ENCODE assay signal across 11 cellular contexts in the genomic region with DNA sequence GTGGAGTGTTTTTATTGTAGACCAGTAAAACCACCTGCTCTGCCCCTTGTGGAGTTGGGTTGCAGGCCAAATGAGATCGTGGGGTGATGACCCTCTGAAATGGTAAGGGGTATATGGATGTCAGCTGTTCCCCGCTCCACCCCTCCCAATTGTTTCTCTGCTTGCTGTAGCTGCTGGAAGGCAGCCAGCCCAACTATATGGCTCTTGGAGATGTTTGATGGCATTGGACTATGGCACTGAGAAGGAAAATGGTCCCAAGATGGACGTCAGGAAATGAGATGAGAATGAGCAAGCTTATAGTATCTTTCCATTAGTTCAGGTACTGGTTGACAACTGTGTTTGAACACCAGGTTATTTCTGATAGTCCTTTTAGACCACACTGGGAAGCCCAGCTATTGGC.
"Had no signal": no experiment of that assay in that cellular context is flagged by ENCODE, and none has a peak within 500 bp of the region (broad histone marks: within the 10 kb centered on the region; RNA-seq: fewer than 3 reads in every experiment).

No MANE protein-coding gene starts in this region.

- H3K9ac ChIP-seq: parathyroid adenoma had no signal

- H3K27ac ChIP-seq: gastrocnemius medialis, heart left ventricle, lower lobe of right lung, parathyroid adenoma had no signal

- H3K9me3 ChIP-seq: gastrocnemius medialis, heart left ventricle, lower lobe of right lung had no signal

- H3K27ac Mint-ChIP-seq: activated CD8-positive, alpha-beta memory T cell treated with anti-CD3 and anti-CD28 coated beads, Interleukin-2, amount 10 ng/mL, durations not matched to agents 7 days and 5 days; stimulated activated memory B cell treated with anti-CD40 and anti-IgM and Interleukin-4, amounts not matched to agents 10 μg/mL and 1 μg/mL and 100 μg/mL, for 72 hours had no signal

- H3K4me1 ChIP-seq: gastrocnemius medialis, heart left ventricle, lower lobe of right lung, parathyroid adenoma had no signal

- H3K4me3 Mint-ChIP-seq: activated CD8-positive, alpha-beta memory T cell treated with anti-CD3 and anti-CD28 coated beads, Interleukin-2, amount 10 ng/mL, durations not matched to agents 7 days and 5 days; activated T-cell treated with anti-CD3 and anti-CD28 coated beads, Interleukin-2, amount 50 U/mL, for 4 hours; stimulated activated memory B cell treated with anti-CD40 and anti-IgM and Interleukin-4, amounts not matched to agents 10 μg/mL and 1 μg/mL and 100 μg/mL, for 72 hours had no signal

- H2AFZ ChIP-seq: parathyroid adenoma had no signal

- H3K9me3 Mint-ChIP-seq: activated T-cell treated with anti-CD3 and anti-CD28 coated beads, Interleukin-2, amount 50 U/mL, for 4 hours; stimulated activated memory B cell treated with anti-CD40 and anti-IgM and Interleukin-4, amounts not matched to agents 10 μg/mL and 1 μg/mL and 100 μg/mL, for 72 hours had no signal

- H3K27me3 Mint-ChIP-seq: activated CD8-positive, alpha-beta memory T cell treated with anti-CD3 and anti-CD28 coated beads, Interleukin-2, amount 10 ng/mL, durations not matched to agents 7 days and 5 days had no signal

- H3K27me3 ChIP-seq: gastrocnemius medialis, heart left ventricle had no signal

- H3K4me3 ChIP-seq: gastrocnemius medialis, heart left ventricle, lower lobe of right lung had no signal

- H3K36me3 ChIP-seq: gastrocnemius medialis had no signal

- ATAC-seq: activated CD8-positive, alpha-beta memory T cell treated with anti-CD3 and anti-CD28 coated beads, Interleukin-2, amount 10 ng/mL, durations not matched to agents 7 days and 5 days; activated T-cell treated with anti-CD3 and anti-CD28 coated beads, Interleukin-2, amount 50 U/mL, for 4 hours; gastrocnemius medialis; heart left ventricle; lower lobe of right lung; stimulated activated memory B cell treated with anti-CD40 and anti-IgM and Interleukin-4, amounts not matched to agents 10 μg/mL and 1 μg/mL and 100 μg/mL, for 72 hours had no signal

- DNase-seq: activated CD4-positive, CD25-positive, alpha-beta regulatory T cell; activated CD8-positive, alpha-beta memory T cell treated with anti-CD3 and anti-CD28 coated beads, Interleukin-2, amount 10 ng/mL, durations not matched to agents 7 days and 5 days; activated gamma-delta T cell; activated T-cell treated with anti-CD3 and anti-CD28 coated beads, Interleukin-2, amount 50 U/mL, for 4 hours; erythroblast; gastrocnemius medialis; heart left ventricle; lower lobe of right lung; stimulated activated CD4-positive, alpha-beta T cell treated with anti-CD3 and anti-CD28 coated beads, Interleukin-2, amount 100 ng/mL, for 48 hours had no signal
